Comparison of ENCODE assay signal across 8 cellular contexts in the genomic region with DNA sequence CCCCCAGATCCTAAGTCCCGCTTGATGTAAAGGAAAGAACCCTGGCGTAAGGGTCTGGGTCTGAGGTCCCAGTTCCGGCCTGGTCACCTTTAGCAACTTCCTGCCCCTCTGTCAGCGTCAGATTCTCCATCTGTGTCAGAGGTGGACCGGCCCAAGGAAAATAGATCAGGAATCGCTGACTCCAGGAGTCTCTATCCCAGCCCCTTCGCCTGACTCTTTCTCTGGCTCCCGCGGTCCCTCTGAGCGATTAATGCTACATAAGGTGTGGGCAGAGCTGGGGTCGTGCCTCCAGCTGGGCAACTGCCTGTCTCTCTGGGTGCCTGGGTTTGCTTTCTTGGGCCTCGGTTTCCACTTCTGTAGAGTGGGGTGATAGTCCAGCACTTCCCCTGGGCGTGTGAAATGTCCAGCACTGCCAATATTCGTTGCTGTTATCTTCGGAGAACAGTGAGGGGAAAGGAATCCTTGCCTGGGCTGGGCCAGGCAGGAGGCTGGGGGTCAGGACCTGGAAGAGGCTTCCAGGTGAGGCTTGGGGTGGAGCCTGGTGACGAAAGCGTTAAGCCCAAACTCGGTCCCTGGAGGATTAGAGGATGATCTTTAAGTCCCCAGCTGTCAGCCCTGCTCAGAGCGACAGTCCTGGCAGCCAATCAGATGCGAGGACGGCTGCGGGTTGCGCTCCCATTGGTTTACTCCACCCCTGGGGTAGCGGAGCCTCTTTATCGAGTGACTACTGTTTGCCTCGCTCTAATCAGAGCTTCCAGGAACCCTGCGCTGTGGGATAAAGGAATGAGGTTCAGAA. TPM values are rescaled to one million over a fixed set of nuclear protein-coding genes. Genes with fewer than 3 reads are reported as not detected.
DNase-seq lines count a peak whose midpoint lies in the region; TF ChIP-seq lines count a peak whose summit lies in the region.

No MANE protein-coding gene starts in this region.

- H3K9me3 Mint-ChIP-seq in IgD-negative memory B cell, result peaks cover 0 to 2% (median 0%) of the 10 kb centered on the region in 3 donors

- peak overlapping the region; percentile 86 to 100 (median 89) for H3K27ac Mint-ChIP-seq in IgD-negative memory B cell

- intact Hi-C loops in OCI-LY7 (cut with micrococcal nuclease; ENCODE audit: unreplicated experiment), result loop anchor here (2.0 kb wide), 1 partner anchor 14 kb away; the partner anchor contains the start of gene CNN2

- peak overlapping the region; percentile 93 to 99 (median 98) for H3K4me3 Mint-ChIP-seq in IgD-negative memory B cell

- POLR2A ChIA-PET in BJ (lab: Charles Lee), result interaction anchor here (1.1 kb wide), 2 partner anchors 14 to 63 kb away, joined by 3 to 8 read pairs; partner anchors contain the start of genes CNN2 and GPX4
- POLR2A ChIA-PET in OCI-LY7 (lab: Charles Lee), result interaction anchor here (0.8 to 3.2 kb wide), 2 partner anchors 14 to 20 kb away, joined by 5 to 15 read pairs; partner anchors contain the start of genes CNN2, RNU6-2 and TMEM259

- CTCF ChIA-PET in BJ (lab: Yijun Ruan, JAX) (interaction anchor here (1.1 to 2.1 kb wide), 4 partner anchors 15 to 73 kb away, joined by 3 to 7 read pairs (median 4); partner anchors contain the start of gene CNN2), OCI-LY7 (lab: Charles Lee; ENCODE audit: unreplicated experiment) (no interaction called here)

- peaks cover 26 to 39% (median 26%) of the 10 kb centered on the region in 3 donors for H3K4me1 Mint-ChIP-seq in IgD-negative memory B cell

- H3K9ac ChIP-seq in mucosa of rectum (ENCODE audit: low read depth in 1 of 2, low read length in 2 of 2), result peak overlapping the region; percentile 41 to 77

- no peaks in the 10 kb centered on the region; the same call in 1 of the 2 replicates for H4K20me1 ChIP-seq in OCI-LY7 (ENCODE audit: insufficient read depth, low read length)

- no peak for TF ChIP-seq CTCF in BJ (IDR thresholded peaks at IDR 0.05; ENCODE audit: insufficient read depth, low read depth, low read length)
- no peak for TF ChIP-seq CTCF in GM20000 (IDR thresholded peaks at IDR 0.05; ENCODE audit: extremely low read depth, missing control alignments)
- TF ChIP-seq CTCF in OCI-LY7 (conservative IDR thresholded peaks at IDR 0.05; ENCODE audit: low read length), result no peak

- 0 out of 2 replicates have a peak, but pooled peaks cover 5% of the 10 kb centered on the region for H3K79me2 ChIP-seq in OCI-LY7 (ENCODE audit: insufficient read depth, low read depth, low read length)

- DNase-seq in BJ (ENCODE audit: low read depth), result peak; percentile 63
- DNase-seq in GM20000 (ENCODE audit: low spot score), result peak; percentile 99
- DNase-seq in OCI-LY7 (ENCODE audit: low spot score), result peak; percentile 98
- DNase-seq in activated T-cell treated with anti-CD3 and anti-CD28 coated beads for 48 hours (ENCODE audit: low read depth), result peak; percentile 88
- DNase-seq in erythroblast (lab: John Stamatoyannopoulos, UW), result peak; percentile 98 to 99
- peak; percentile 74 to 90 for DNase-seq in stimulated activated CD8-positive, alpha-beta memory T cell treated with anti-CD3 and anti-CD28 coated beads, Interleukin-2, amount 100 ng/mL, for 48 hours (ENCODE audit: low read depth in 2 of 2)

- H3K9me3 ChIP-seq in OCI-LY7 (ENCODE audit: low read length) (no peaks in the 10 kb centered on the region), mucosa of rectum (ENCODE audit: control insufficient read depth in 2 of 2, low read length in 2 of 2) (no peaks in the 10 kb centered on the region)

- H3K4me3 ChIP-seq in BJ (ENCODE audit: low read depth, low read length), result peak overlapping the region; percentile 37
- H3K4me3 ChIP-seq in OCI-LY7 (ENCODE audit: low read depth, low read length, poor library complexity, severe bottlenecking), result peak overlapping the region; percentile 85
- peak overlapping the region; percentile 76 to 81 for H3K4me3 ChIP-seq in mucosa of rectum (ENCODE audit: low read length in 2 of 2)

- no peak overlapping the region for H2AFZ ChIP-seq in OCI-LY7 (ENCODE audit: low read length)

- no TSS peak for BruUV-seq in OCI-LY7 (replicated peaks; lab: Mats Ljungman, UMichigan)

- no peak for TF ChIP-seq POLR2A in erythroblast (IDR thresholded peaks at IDR 0.05; ENCODE audit: low read length)

- no peaks in the 10 kb centered on the region for H3K27me3 Mint-ChIP-seq in IgD-negative memory B cell

- no peaks in the 10 kb centered on the region for H3K9me2 ChIP-seq in OCI-LY7 (ENCODE audit: insufficient read depth, low read length)

- H3K4me2 ChIP-seq in OCI-LY7 (ENCODE audit: low read length), result peak overlapping the region; percentile 93

- no peaks in the 10 kb centered on the region for H3K27me3 ChIP-seq in BJ (ENCODE audit: control insufficient read depth, insufficient read depth, low read length)
- H3K27me3 ChIP-seq in mucosa of rectum (ENCODE audit: control insufficient read depth in 2 of 2, insufficient read depth in 2 of 2, low read length in 2 of 2), result no peaks in the 10 kb centered on the region

- H3K4me1 ChIP-seq in OCI-LY7 (ENCODE audit: insufficient read depth, low read length, poor library complexity, severe bottlenecking) (peaks cover 51% of the 10 kb centered on the region), mucosa of rectum (ENCODE audit: control insufficient read depth in 2 of 2, insufficient read depth in 2 of 2, low read length in 2 of 2) (peaks cover 34 to 46% of the 10 kb centered on the region in 2 donors)

- H3K27ac ChIP-seq in OCI-LY7 (ENCODE audit: low read depth, low read length, poor library complexity, severe bottlenecking) (peak overlapping the region; percentile 97), mucosa of rectum (ENCODE audit: low read depth in 2 of 2, low read length in 2 of 2) (peak overlapping the region; percentile 83)

- H3K36me3 ChIP-seq in BJ (ENCODE audit: control insufficient read depth, insufficient read depth, low read length) (peaks cover 20% of the 10 kb centered on the region), OCI-LY7 (ENCODE audit: insufficient read depth, low read length) (peaks cover 18% of the 10 kb centered on the region), mucosa of rectum (ENCODE audit: control insufficient read depth in 2 of 2, insufficient read depth in 2 of 2, low read length in 2 of 2) (peaks cover 0 to 6% of the 10 kb centered on the region in 2 donors)

- H3K36me3 Mint-ChIP-seq in IgD-negative memory B cell, result peaks cover 3% of the 10 kb centered on the region

RNA-seq across cellular contexts. Expression of gene ABCA7, which starts 0.8 kb away (rescaled TPM):
- 1.3 and 1.9 TPM in 2 replicates for polyA plus RNA-seq in BJ (2011; rRNA removed)
- 2.3 and 3.9 TPM in 2 replicates for polyA minus RNA-seq in BJ (2011; rRNA and poly(A)+ RNA removed)
- polyA plus RNA-seq in IgD-negative memory B cell, result 21.4 TPM
- total RNA-seq in OCI-LY7 (2014; rRNA removed; shearing (Covaris generic)), result 22.5 and 43.3 TPM in 2 replicates
- 66.6 and 74.4 TPM in 2 replicates for total RNA-seq in OCI-LY7 (2022)

RNA-seq across cellular contexts. Expression of gene CNN2, which starts 14.3 kb away (rescaled TPM):
- polyA plus RNA-seq in BJ (2011; rRNA removed) (315 and 529 TPM in 2 replicates), IgD-negative memory B cell (596 TPM)
- polyA minus RNA-seq in BJ (2011; rRNA and poly(A)+ RNA removed), result 851 and 853 TPM in 2 replicates
- 51.5 and 73.7 TPM in 2 replicates for total RNA-seq in OCI-LY7 (2014; rRNA removed; shearing (Covaris generic))
- total RNA-seq in OCI-LY7 (2022), result 126 and 127 TPM in 2 replicates

RNA-seq across cellular contexts. Expression of gene RNU6-2, which starts 19.4 kb away (rescaled TPM):
- polyA plus RNA-seq in BJ (2011; rRNA removed) (not detected in 2 replicates), IgD-negative memory B cell (not detected)
- not detected in 2 replicates for polyA minus RNA-seq in BJ (2011; rRNA and poly(A)+ RNA removed)
- not detected in 2 replicates for total RNA-seq in OCI-LY7 (2014; rRNA removed; shearing (Covaris generic))
- total RNA-seq in OCI-LY7 (2022), result not detected in 2 replicates

RNA-seq across cellular contexts. Expression of gene TMEM259, which starts 19.8 kb away (rescaled TPM):
- 69.2 and 111 TPM in 2 replicates for polyA plus RNA-seq in BJ (2011; rRNA removed)
- 42.4 and 68.8 TPM in 2 replicates for polyA minus RNA-seq in BJ (2011; rRNA and poly(A)+ RNA removed)
- 82.6 TPM for polyA plus RNA-seq in IgD-negative memory B cell
- total RNA-seq in OCI-LY7 (2014; rRNA removed; shearing (Covaris generic)), result 131 and 169 TPM in 2 replicates
- total RNA-seq in OCI-LY7 (2022), result 195 and 204 TPM in 2 replicates

RNA-seq across cellular contexts. Expression of gene ARHGAP45, which starts 26.3 kb away (rescaled TPM):
- polyA plus RNA-seq in BJ (2011; rRNA removed), result 0.13 and 0.28 TPM in 2 replicates
- 0.36 and 0.95 TPM in 2 replicates for polyA minus RNA-seq in BJ (2011; rRNA and poly(A)+ RNA removed)
- polyA plus RNA-seq in IgD-negative memory B cell, result 391 TPM
- 132 and 135 TPM in 2 replicates for total RNA-seq in OCI-LY7 (2014; rRNA removed; shearing (Covaris generic))
- 138 and 143 TPM in 2 replicates for total RNA-seq in OCI-LY7 (2022)

Comparison
In these comparisons a context has a peak if more than half of its experiments do, and no peak if none do; other contexts are left out.
1. Peak in every context shown above with its lines: DNase-seq, H3K4me3 ChIP-seq and H3K27ac ChIP-seq.